ENCODE assay signal across 8 cellular contexts in genomic region chrX:45710081-45710801, GRCh38.
DNase-seq lines count a peak whose midpoint lies in the region; ATAC-seq and TF ChIP-seq lines count a peak whose summit lies in the region.

No MANE protein-coding gene starts in this region.

- H3K27me3 ChIP-seq in gastroesophageal sphincter (no peaks in the 10 kb centered on the region), vagina (no peaks in the 10 kb centered on the region)

- peak; percentile 80 for ATAC-seq in GM19455 (IDR thresholded peaks at IDR 0.05; ENCODE audit: unreplicated experiment)
- peak; percentile 93 for ATAC-seq in HG03460 (IDR thresholded peaks at IDR 0.05; ENCODE audit: unreplicated experiment)
- peak; percentile 89 for ATAC-seq in activated T-cell treated with anti-CD3 and anti-CD28 coated beads, Interleukin-2, amount 50 U/mL, for 72 hours (replicated peaks in 1 of 2)
- ATAC-seq in gastroesophageal sphincter: no peak

- peak; percentile 93 for DNase-seq in AG09309 (ENCODE audit: low read depth)
- peak; percentile 58 to 77 for DNase-seq in activated T-cell treated with anti-CD3 and anti-CD28 coated beads, Interleukin-2, amount 50 U/mL, for 72 hours
- peak; percentile 85 for DNase-seq in skeletal muscle cell (ENCODE audit: low read depth)
- no peak for DNase-seq in central memory CD4-positive, alpha-beta T cell
- no peak for DNase-seq in vagina (ENCODE audit: extremely low spot score in 2 of 2)

- intact Hi-C loops in vagina (cut with DNase I): no loop called here

- TF ChIP-seq CTCF in AG09309 (IDR thresholded peaks at IDR 0.05; ENCODE audit: control insufficient read depth, insufficient read depth, low read depth, low read length, missing control alignments): no peak
- no peak for TF ChIP-seq CTCF in gastroesophageal sphincter (IDR thresholded peaks at IDR 0.05)
- TF ChIP-seq CTCF in vagina (IDR thresholded peaks at IDR 0.05): no peak

- H3K4me3 Mint-ChIP-seq in activated T-cell treated with anti-CD3 and anti-CD28 coated beads, Interleukin-2, amount 50 U/mL, for 72 hours: peak overlapping the region; percentile 32 to 79

- H3K27ac Mint-ChIP-seq in activated T-cell treated with anti-CD3 and anti-CD28 coated beads, Interleukin-2, amount 50 U/mL, for 72 hours: peak overlapping the region; percentile 77

- H3K9me3 ChIP-seq in gastroesophageal sphincter (no peaks in the 10 kb centered on the region), vagina (no peaks in the 10 kb centered on the region)

- no peak for TF ChIP-seq POLR2A in gastroesophageal sphincter (IDR thresholded peaks at IDR 0.05)
- no peak for TF ChIP-seq POLR2A in vagina (IDR thresholded peaks at IDR 0.05)

- H3K4me1 Mint-ChIP-seq in activated T-cell treated with anti-CD3 and anti-CD28 coated beads, Interleukin-2, amount 50 U/mL, for 72 hours (ENCODE audit: low read depth): peaks cover 47% of the 10 kb centered on the region

- H3K27me3 Mint-ChIP-seq in activated T-cell treated with anti-CD3 and anti-CD28 coated beads, Interleukin-2, amount 50 U/mL, for 72 hours (ENCODE audit: low read depth): peaks cover 16% of the 10 kb centered on the region

- H3K4me1 ChIP-seq in gastroesophageal sphincter: no peaks in the 10 kb centered on the region
- peaks cover 6% of the 10 kb centered on the region for H3K4me1 ChIP-seq in vagina

- H3K9me3 Mint-ChIP-seq in activated T-cell treated with anti-CD3 and anti-CD28 coated beads, Interleukin-2, amount 50 U/mL, for 72 hours: no peaks in the 10 kb centered on the region

- no peak for TF ChIP-seq EP300 in gastroesophageal sphincter (IDR thresholded peaks at IDR 0.05)

- H3K36me3 ChIP-seq in gastroesophageal sphincter: no peaks in the 10 kb centered on the region
- H3K36me3 ChIP-seq in vagina: no peaks in the 10 kb centered on the region

- peaks cover 0 to 2% of the 10 kb centered on the region in 2 donors for H3K36me3 Mint-ChIP-seq in activated T-cell treated with anti-CD3 and anti-CD28 coated beads, Interleukin-2, amount 50 U/mL, for 72 hours (ENCODE audit: insufficient read depth in 2 of 2)

- 0% methylated on average over 1 of the region's 2 CpGs; no CpG with 5 or more reads in 1 of the 2 donors for WGBS in gastroesophageal sphincter (ENCODE audit: low coverage in 1 of 2), 2 donors

- H3K27ac ChIP-seq in gastroesophageal sphincter (no peak overlapping the region), vagina (no peak overlapping the region)

- H3K4me3 ChIP-seq in AG09309 (ENCODE audit: control insufficient read depth, low read depth, low read length) (no peak overlapping the region), skeletal muscle cell (ENCODE audit: low read depth, low read length) (no peak overlapping the region), gastroesophageal sphincter (no peak overlapping the region), vagina (no peak overlapping the region)

Comparison
In these comparisons a context has a peak if more than half of its experiments do, and no peak if none do; other contexts are left out.
1. DNase-seq: peak in AG09309 (single experiment), activated T-cell treated with anti-CD3 and anti-CD28 coated beads, Interleukin-2, amount 50 U/mL, for 72 hours (2 of 2) and skeletal muscle cell (single experiment); none in central memory CD4-positive, alpha-beta T cell (single experiment) and vagina (0 of 2).